18 cellular contexts compared by ENCODE assay signal in genomic region chr7:157430721-157431120, GRCh38.
"Had no signal": no experiment of that assay in that cellular context is flagged by ENCODE, and none has a peak within 500 bp of the region (broad histone marks: within the 10 kb centered on the region; RNA-seq: fewer than 3 reads in every experiment).

No MANE protein-coding gene starts in this region.

- H3K27me3 Mint-ChIP-seq: activated CD4-positive, alpha-beta memory T cell treated with anti-CD3 and anti-CD28 coated beads, Interleukin-2, amount 10 ng/mL, durations not matched to agents 7 days and 5 days; activated naive CD8-positive, alpha-beta T cell treated with anti-CD3 and anti-CD28 coated beads for 36 hours; central memory CD8-positive, alpha-beta T cell; effector memory CD8-positive, alpha-beta T cell; natural killer cell treated with Interleukin-12 subunit alpha and Interleukin-12 subunit beta and Interleukin-15 and Interleukin-18, amount 100 ng/mL, for 72 hours had no signal

- H3K36me3 ChIP-seq: colonic mucosa, pancreas, thyroid gland had no signal

- H3K36me3 Mint-ChIP-seq: activated naive CD8-positive, alpha-beta T cell treated with anti-CD3 and anti-CD28 coated beads for 36 hours; natural killer cell treated with Interleukin-12 subunit alpha and Interleukin-12 subunit beta and Interleukin-15 and Interleukin-18, amount 100 ng/mL, for 72 hours had no signal

- H3K27ac Mint-ChIP-seq: activated CD4-positive, alpha-beta memory T cell treated with anti-CD3 and anti-CD28 coated beads, Interleukin-2, amount 10 ng/mL, durations not matched to agents 7 days and 5 days; activated naive CD8-positive, alpha-beta T cell treated with anti-CD3 and anti-CD28 coated beads for 36 hours; activated T-cell treated with anti-CD3 and anti-CD28 coated beads, Interleukin-2, amount 50 U/mL, for 72 hours; memory B cell; natural killer cell treated with Interleukin-12 subunit alpha and Interleukin-12 subunit beta and Interleukin-15 and Interleukin-18, amount 100 ng/mL, for 72 hours had no signal

- H3K4me3 ChIP-seq: colonic mucosa, dorsolateral prefrontal cortex, pancreas, smooth muscle cell, thyroid gland had no signal

- H3K27me3 ChIP-seq: colonic mucosa, dorsolateral prefrontal cortex, pancreas, thyroid gland had no signal

- H3K9me3 ChIP-seq: colonic mucosa, pancreas, thyroid gland had no signal

- DNase-seq: activated CD4-positive, alpha-beta memory T cell treated with anti-CD3 and anti-CD28 coated beads, Interleukin-2, amount 10 ng/mL, durations not matched to agents 7 days and 5 days; activated CD4-positive, alpha-beta T cell treated with anti-CD3 and anti-CD28 coated beads for 48 hours; activated naive CD4-positive, alpha-beta T cell; activated naive CD8-positive, alpha-beta T cell treated with anti-CD3 and anti-CD28 coated beads for 36 hours; activated T-cell treated with anti-CD3 and anti-CD28 coated beads, Interleukin-2, amount 50 U/mL, for 72 hours; colonic mucosa; effector memory CD8-positive, alpha-beta T cell; hypothalamus; stimulated activated CD4-positive, alpha-beta T cell treated with anti-CD3 and anti-CD28 coated beads, Interleukin-2, amount 100 ng/mL, for 48 hours; stimulated activated naive CD8-positive, alpha-beta T cell treated with anti-CD3 and anti-CD28 coated beads, Interleukin-15, Interleukin-2, amounts not matched to agents 100 U/mL and 50 U/mL, for 24 hours; T-helper 9 cell; thyroid gland had no signal

- H3K9me3 Mint-ChIP-seq: activated CD4-positive, alpha-beta memory T cell treated with anti-CD3 and anti-CD28 coated beads, Interleukin-2, amount 10 ng/mL, durations not matched to agents 7 days and 5 days; activated naive CD8-positive, alpha-beta T cell treated with anti-CD3 and anti-CD28 coated beads for 36 hours; activated T-cell treated with anti-CD3 and anti-CD28 coated beads, Interleukin-2, amount 50 U/mL, for 72 hours; central memory CD8-positive, alpha-beta T cell; effector memory CD8-positive, alpha-beta T cell; natural killer cell treated with Interleukin-12 subunit alpha and Interleukin-12 subunit beta and Interleukin-15 and Interleukin-18, amount 100 ng/mL, for 72 hours had no signal

- H3K4me1 ChIP-seq: colonic mucosa, pancreas had no signal

- H3K4me3 Mint-ChIP-seq: activated CD4-positive, alpha-beta memory T cell treated with anti-CD3 and anti-CD28 coated beads, Interleukin-2, amount 10 ng/mL, durations not matched to agents 7 days and 5 days; activated naive CD8-positive, alpha-beta T cell treated with anti-CD3 and anti-CD28 coated beads for 36 hours; activated T-cell treated with anti-CD3 and anti-CD28 coated beads, Interleukin-2, amount 50 U/mL, for 72 hours; central memory CD8-positive, alpha-beta T cell; effector memory CD8-positive, alpha-beta T cell; memory B cell; natural killer cell treated with Interleukin-12 subunit alpha and Interleukin-12 subunit beta and Interleukin-15 and Interleukin-18, amount 100 ng/mL, for 72 hours had no signal

- H3K27ac ChIP-seq: colonic mucosa, dorsolateral prefrontal cortex, pancreas, thyroid gland had no signal
